ENCODE assay signal across 20 cellular contexts in the genomic region with DNA sequence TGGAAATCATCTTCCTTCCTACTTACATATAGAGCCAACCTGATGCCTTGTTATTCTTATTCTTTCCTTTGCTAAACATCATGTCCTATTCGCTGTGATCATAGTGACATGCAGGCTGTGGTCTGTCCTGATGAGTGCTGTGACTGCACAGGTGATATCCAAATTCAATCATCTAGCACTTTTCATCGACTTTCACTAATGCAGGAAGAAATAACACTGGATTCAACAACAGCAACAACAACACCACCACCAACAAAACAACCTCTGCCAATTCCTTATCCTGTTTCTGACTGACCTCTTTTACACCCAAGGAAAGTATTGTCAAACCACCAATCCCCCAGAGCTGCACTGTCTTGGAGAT.
"Had no signal": no experiment of that assay in that cellular context is flagged by ENCODE, and none has a peak within 500 bp of the region (broad histone marks: within the 10 kb centered on the region; RNA-seq: fewer than 3 reads in every experiment).

No MANE protein-coding gene starts in this region.

- H3K4me3 Mint-ChIP-seq: dendritic cell treated with granulocyte-macrophage colony-stimulating factor and Interleukin-4, amounts not matched to agents 40 ng/mL and 50 ng/mL, for 4 days; effector memory CD8-positive, alpha-beta T cell; natural killer cell; neural crest cell; stimulated activated effector memory CD8-positive, alpha-beta T cell treated with anti-CD3 and anti-CD28 coated beads, Interleukin-12 subunit alpha, Interleukin-12 subunit beta, amount 100 ng/mL, for 72 hours; type B pancreatic cell had no signal

- H3K4me1 ChIP-seq: colonic mucosa, lower lobe of right lung, parathyroid adenoma, testis had no signal

- H3K36me3 Mint-ChIP-seq: natural killer cell; stimulated activated effector memory CD8-positive, alpha-beta T cell treated with anti-CD3 and anti-CD28 coated beads, Interleukin-12 subunit alpha, Interleukin-12 subunit beta, amount 100 ng/mL, for 72 hours had no signal

- DNase-seq: colonic mucosa; effector memory CD8-positive, alpha-beta T cell; erythroblast; left ventricle myocardium superior; lower lobe of right lung; natural killer cell; right lobe of liver; small intestine; stimulated activated CD4-positive, alpha-beta T cell treated with anti-CD3 and anti-CD28 coated beads, Interleukin-15, amount 100 ng/mL, for 24 hours; stimulated activated CD4-positive, alpha-beta T cell treated with anti-CD3 and anti-CD28 coated beads, Interleukin-2, amount 100 ng/mL, for 48 hours; stimulated activated naive CD8-positive, alpha-beta T cell treated with anti-CD3 and anti-CD28 coated beads, Interleukin-15, Interleukin-2, amounts not matched to agents 100 U/mL and 50 U/mL, for 24 hours; substantia nigra; testis; tibial artery had no signal

- H3K4me3 ChIP-seq: colonic mucosa, lower lobe of right lung, right lobe of liver, testis, tibial artery had no signal

- H3K4me1 Mint-ChIP-seq: natural killer cell; stimulated activated effector memory CD8-positive, alpha-beta T cell treated with anti-CD3 and anti-CD28 coated beads, Interleukin-12 subunit alpha, Interleukin-12 subunit beta, amount 100 ng/mL, for 72 hours had no signal

- H3K27ac Mint-ChIP-seq: dendritic cell treated with granulocyte-macrophage colony-stimulating factor and Interleukin-4, amounts not matched to agents 40 ng/mL and 50 ng/mL, for 4 days; effector memory CD8-positive, alpha-beta T cell; natural killer cell; progenitor cell of endocrine pancreas; stimulated activated effector memory CD8-positive, alpha-beta T cell treated with anti-CD3 and anti-CD28 coated beads, Interleukin-12 subunit alpha, Interleukin-12 subunit beta, amount 100 ng/mL, for 72 hours; type B pancreatic cell had no signal

- H3K36me3 ChIP-seq: colonic mucosa, lower lobe of right lung, right lobe of liver, tibial artery had no signal

- H3K27ac ChIP-seq: colonic mucosa, lower lobe of right lung, parathyroid adenoma, right lobe of liver, testis, tibial artery had no signal

- H3K9me3 ChIP-seq: colonic mucosa, lower lobe of right lung, right lobe of liver, testis, tibial artery had no signal

- H3K27me3 ChIP-seq: colonic mucosa, right lobe of liver, testis, tibial artery had no signal

- H3K9me3 Mint-ChIP-seq: dendritic cell treated with granulocyte-macrophage colony-stimulating factor and Interleukin-4, amounts not matched to agents 40 ng/mL and 50 ng/mL, for 4 days; effector memory CD8-positive, alpha-beta T cell; neural crest cell; stimulated activated effector memory CD8-positive, alpha-beta T cell treated with anti-CD3 and anti-CD28 coated beads, Interleukin-12 subunit alpha, Interleukin-12 subunit beta, amount 100 ng/mL, for 72 hours; type B pancreatic cell had no signal

- H3K27me3 Mint-ChIP-seq: dendritic cell treated with granulocyte-macrophage colony-stimulating factor and Interleukin-4, amounts not matched to agents 40 ng/mL and 50 ng/mL, for 4 days; progenitor cell of endocrine pancreas; type B pancreatic cell had no signal
